In the genomic region with DNA sequence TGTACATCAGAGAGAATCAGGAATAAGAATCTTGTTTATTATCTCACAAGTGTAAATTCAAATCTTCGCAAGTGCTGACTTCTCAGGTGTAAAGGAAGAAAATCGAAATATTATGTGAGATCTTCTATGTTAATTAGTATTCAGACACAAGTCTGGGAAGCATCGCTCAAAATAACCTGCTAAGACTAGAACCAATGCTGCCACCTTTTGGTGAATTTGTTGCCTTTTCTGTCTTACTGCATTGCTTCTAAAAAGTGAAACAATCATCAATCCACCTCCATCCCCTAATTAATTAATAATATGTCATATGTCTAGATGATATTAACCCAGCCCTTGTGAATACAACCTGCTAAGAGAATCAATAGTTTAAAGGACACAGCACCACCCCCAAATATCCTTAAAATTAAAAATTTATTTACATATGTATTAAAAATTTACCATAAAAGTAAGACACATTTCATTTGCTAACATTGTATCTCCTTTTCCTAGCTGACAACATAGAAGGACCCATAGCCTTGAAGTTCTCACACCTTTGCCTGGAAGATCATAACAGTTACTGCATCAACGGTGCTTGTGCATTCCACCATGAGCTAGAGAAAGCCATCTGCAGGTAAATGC, we compare ENCODE assay signal across 8 cellular contexts. TPM values are rescaled to one million over a fixed set of nuclear protein-coding genes. Genes with fewer than 3 reads are reported as not detected.
A peak's percentile ranks its signal among the peaks of the same experiment; 100 is the strongest.
DNase-seq lines count a peak whose midpoint lies in the region; ATAC-seq and TF ChIP-seq lines count a peak whose summit lies in the region.

No MANE protein-coding gene starts in this region.

- peak; percentile 67 for TF ChIP-seq CTCF in GM10266 (IDR thresholded peaks at IDR 0.05; ENCODE audit: control insufficient read depth, insufficient read depth, low read depth, missing control alignments)

- peak; percentile 75 for DNase-seq in Ammon's horn (ENCODE audit: low spot score)
- no peak for DNase-seq in GM10266 (ENCODE audit: extremely low spot score)
- peak; percentile 76 for DNase-seq in NCI-H510A treated with DMSO at 0.1 percent for 48 hours (lab: John Stamatoyannopoulos, UW)
- peak; percentile 60 for DNase-seq in cerebellar cortex (ENCODE audit: low spot score)
- DNase-seq in lung microvascular endothelial cell (ENCODE audit: low read depth in 2 of 2): peak; percentile 78 to 80
- DNase-seq in NK-92 (lab: John Stamatoyannopoulos, UW; ENCODE audit: unreplicated experiment): no peak

- peak; percentile 60 for ATAC-seq in HG02884 (IDR thresholded peaks at IDR 0.05; ENCODE audit: unreplicated experiment)
- no peak for ATAC-seq in HG03520 (IDR thresholded peaks at IDR 0.05; ENCODE audit: unreplicated experiment)

RNA-seq across cellular contexts. Expression of gene EPGN, which starts 3.5 kb away (rescaled TPM):
- total RNA-seq in lung microvascular endothelial cell: under 0.01 TPM in 1 of 2 replicates, not detected in the other

RNA-seq across cellular contexts. Expression of gene EREG, which starts 53.1 kb away (rescaled TPM):
- total RNA-seq in lung microvascular endothelial cell: not detected in 2 replicates

Comparison
In these comparisons a context has a peak if more than half of its experiments do, and no peak if none do; other contexts are left out.
1. DNase-seq: peak in Ammon's horn (single experiment), NCI-H510A treated with DMSO at 0.1 percent for 48 hours (single experiment), cerebellar cortex (single experiment) and lung microvascular endothelial cell (2 of 2); none in GM10266 (single experiment) and NK-92 (single experiment).